In genomic region chr4:186666252-186666651, GRCh38 we compare ENCODE assay signal across 1 cellular context.
TF ChIP-seq lines count a peak whose summit lies in the region.

No MANE protein-coding gene starts in this region.

TF ChIP-seq in liver, 16 proteins besides CTCF, POLR2A, EP300 and RAD21 (continued from another document):
- TF ChIP-seq REST (IDR thresholded peaks at IDR 0.05) (no peak), TAF1 (conservative IDR thresholded peaks at IDR 0.05) (no peak)
